ENCODE assay signal across 24 cellular contexts in genomic region chr5:133261993-133262392, GRCh38.
A peak's percentile ranks its signal among the peaks of the same experiment; 100 is the strongest.
DNase-seq lines count a peak whose midpoint lies in the region; ATAC-seq, FAIRE-seq and TF ChIP-seq lines count a peak whose summit lies in the region.
"Had no signal": no experiment of that assay in that cellular context is flagged by ENCODE, and none has a peak within 500 bp of the region (broad histone marks: within the 10 kb centered on the region; RNA-seq: fewer than 3 reads in every experiment).

No MANE protein-coding gene starts in this region.

- H3K9ac ChIP-seq in kidney (ENCODE audit: low read length in 2 of 2), result no peak overlapping the region

- H3K9me3 ChIP-seq in T-helper 17 cell (ENCODE audit: control insufficient read depth, low read length, poor library complexity, severe bottlenecking) (no peaks in the 10 kb centered on the region), hepatocyte (ENCODE audit: low read depth) (no peaks in the 10 kb centered on the region), kidney (ENCODE audit: control insufficient read depth in 1 of 2, low read length in 2 of 2) (no peaks in the 10 kb centered on the region), gastrocnemius medialis (no peaks in the 10 kb centered on the region)

- H3K36me3 ChIP-seq in GM23338 (ENCODE audit: insufficient read depth), result no peaks in the 10 kb centered on the region
- H3K36me3 ChIP-seq in hepatocyte (replicated peaks; ENCODE audit: insufficient read depth, low read depth), result no peaks in the 10 kb centered on the region
- no peaks in the 10 kb centered on the region for H3K36me3 ChIP-seq in kidney (ENCODE audit: control insufficient read depth in 1 of 2, insufficient read depth in 2 of 2, low read length in 2 of 2)
- no peaks in the 10 kb centered on the region for H3K36me3 ChIP-seq in gastrocnemius medialis

- no peak for TF ChIP-seq POLR2A in gastrocnemius medialis (IDR thresholded peaks at IDR 0.05)

- H2AFZ ChIP-seq in GM23338, result no peak overlapping the region
- H2AFZ ChIP-seq in hepatocyte, result no peak overlapping the region

- no peak for TF ChIP-seq CTCF in GM23338 (conservative IDR thresholded peaks at IDR 0.05; ENCODE audit: low read depth in 2 of 2)
- TF ChIP-seq CTCF in hepatocyte (IDR thresholded peaks at IDR 0.05; ENCODE audit: poor library complexity), result no peak
- TF ChIP-seq CTCF in progenitor cell of endocrine pancreas (IDR thresholded peaks at IDR 0.05; ENCODE audit: unreplicated experiment), result peak; percentile 52
- TF ChIP-seq CTCF in kidney (IDR thresholded peaks at IDR 0.05; ENCODE audit: borderline replicate concordance, extremely low read depth, insufficient read depth), result no peak
- TF ChIP-seq CTCF in gastrocnemius medialis (IDR thresholded peaks at IDR 0.05 in 4 of 5, conservative IDR thresholded peaks at IDR 0.05 in 1 of 5), result no peak

- DNase-seq in GM23338 (ENCODE audit: low spot score), result peak; percentile 30
- no peak for DNase-seq in T-helper 17 cell
- peak; percentile 58 for DNase-seq in hepatocyte (ENCODE audit: low spot score)
- peak; percentile 22 for DNase-seq in progenitor cell of endocrine pancreas (ENCODE audit: low spot score, unreplicated experiment)
- DNase-seq in kidney, result no peak
- DNase-seq in gastrocnemius medialis, result no peak
- no peak for DNase-seq in NCI-H1930 (lab: John Stamatoyannopoulos, UW)
- DNase-seq: CD8-positive, alpha-beta memory T cell; DMS 273 treated with DMSO at 0.1 percent for 48 hours; DMS79; EL; GF-D8; Karpas-422; NCI-H1092 treated with DMSO at 0.1 percent for 48 hours; NCI-H1436; NCI-H2029; NCI-H446; NCI-H524 treated with DMSO at 0.1 percent for 48 hours; NCI-H774; PC-3 had no signal

- no peaks in the 10 kb centered on the region for H3K27me3 ChIP-seq in GM23338 (ENCODE audit: insufficient read depth)
- H3K27me3 ChIP-seq in hepatocyte, result no peaks in the 10 kb centered on the region
- H3K27me3 ChIP-seq in gastrocnemius medialis, result no peaks in the 10 kb centered on the region

- H3K9me2 ChIP-seq in GM23338 (ENCODE audit: insufficient read depth) (no peaks in the 10 kb centered on the region), hepatocyte (replicated peaks; ENCODE audit: insufficient read depth) (no peaks in the 10 kb centered on the region)

- H3K27ac ChIP-seq in GM23338 (ENCODE audit: low read depth), result no peak overlapping the region
- no peak overlapping the region for H3K27ac ChIP-seq in hepatocyte
- no peak overlapping the region for H3K27ac ChIP-seq in kidney (ENCODE audit: low read depth in 2 of 2, low read length in 2 of 2)
- H3K27ac ChIP-seq in gastrocnemius medialis, result no peak overlapping the region

- H3K27ac Mint-ChIP-seq in GM23338 (no peak overlapping the region), T-helper 17 cell (peak overlapping the region; percentile 29), progenitor cell of endocrine pancreas (no peak overlapping the region)
- H3K27ac Mint-ChIP-seq: CD8-positive, alpha-beta memory T cell had no signal

- in situ Hi-C loops in gastrocnemius medialis (cut with MboI; ENCODE audit: low sequenced_read_pairs in 4 of 4), result no loop called here

- H4K20me1 ChIP-seq in GM23338 (replicated peaks; ENCODE audit: insufficient read depth), result no peaks in the 10 kb centered on the region
- no peaks in the 10 kb centered on the region for H4K20me1 ChIP-seq in hepatocyte (ENCODE audit: insufficient read depth, poor library complexity, severe bottlenecking)

- H3K4me1 Mint-ChIP-seq in GM23338 (peaks cover 21% of the 10 kb centered on the region), T-helper 17 cell (peaks cover 16% of the 10 kb centered on the region), progenitor cell of endocrine pancreas (ENCODE audit: low read depth) (peaks cover 11% of the 10 kb centered on the region)

- WGBS in hepatocyte (ENCODE audit: low lambda C conversion rate, missing lambda C conversion rate), result 54% methylated on average over 6 of the region's 6 CpGs

- no peak overlapping the region for H3K4me2 ChIP-seq in GM23338
- H3K4me2 ChIP-seq in hepatocyte, result no peak overlapping the region

- H3F3A ChIP-seq in GM23338 (replicated peaks; ENCODE audit: low read depth), result no peaks in the 10 kb centered on the region

- H3K36me3 Mint-ChIP-seq in GM23338 (ENCODE audit: low read depth) (no peaks in the 10 kb centered on the region), T-helper 17 cell (ENCODE audit: low read depth) (peaks cover 2% of the 10 kb centered on the region), progenitor cell of endocrine pancreas (ENCODE audit: insufficient read depth) (no peaks in the 10 kb centered on the region)
- H3K36me3 Mint-ChIP-seq: CD14-positive monocyte; CD8-positive, alpha-beta memory T cell had no signal

- intact Hi-C loops in kidney (cut with DNase I), result no loop called here
- intact Hi-C loops in gastrocnemius medialis (cut with DNase I; ENCODE audit: low total_unique reads), result no loop called here

- H3K9me3 Mint-ChIP-seq in GM23338 (no peaks in the 10 kb centered on the region; the same call in 2 of the 3 replicates), progenitor cell of endocrine pancreas (ENCODE audit: low read depth) (no peaks in the 10 kb centered on the region)
- H3K9me3 Mint-ChIP-seq: CD14-positive monocyte; CD8-positive, alpha-beta memory T cell had no signal

- ATAC-seq in GM23338 (peak; percentile 57), T-helper 17 cell (no peak), HG03196 (IDR thresholded peaks at IDR 0.05; ENCODE audit: unreplicated experiment) (no peak), gastrocnemius medialis (no peak)
- ATAC-seq: PC-3, SK-N-SH treated with all-trans-retinoic acid at 6 μM for 48 hours had no signal

- H3K79me2 ChIP-seq in GM23338 (replicated peaks; ENCODE audit: insufficient read depth), result no peaks in the 10 kb centered on the region
- H3K79me2 ChIP-seq in hepatocyte, result no peaks in the 10 kb centered on the region

- 0 out of 2 replicates have a peak, but pooled peaks cover 3% of the 10 kb centered on the region for H3K4me1 ChIP-seq in GM23338 (ENCODE audit: insufficient read depth)
- H3K4me1 ChIP-seq in hepatocyte (ENCODE audit: insufficient read depth), result no peaks in the 10 kb centered on the region
- H3K4me1 ChIP-seq in kidney (ENCODE audit: control insufficient read depth in 1 of 2, insufficient read depth in 1 of 2, low read depth in 1 of 2, low read length in 2 of 2), result peaks cover 8% of the 10 kb centered on the region in 2 donors
- peaks cover 18 to 21% of the 10 kb centered on the region in 2 donors for H3K4me1 ChIP-seq in gastrocnemius medialis

- no peak overlapping the region for H3K4me3 Mint-ChIP-seq in GM23338
- no peak overlapping the region for H3K4me3 Mint-ChIP-seq in T-helper 17 cell
- H3K4me3 Mint-ChIP-seq in progenitor cell of endocrine pancreas (ENCODE audit: low read depth), result no peak overlapping the region
- H3K4me3 Mint-ChIP-seq: CD14-positive monocyte; CD8-positive, alpha-beta memory T cell had no signal

- H3K27me3 Mint-ChIP-seq in GM23338 (ENCODE audit: insufficient read depth, low read depth, poor library complexity) (peaks cover 8% of the 10 kb centered on the region), T-helper 17 cell (peaks cover 20% of the 10 kb centered on the region), progenitor cell of endocrine pancreas (peaks cover 18% of the 10 kb centered on the region)

- FAIRE-seq in kidney (lab: Jason Lieb, UNC), result no peak
- FAIRE-seq: GM12891 had no signal

- H3K4me3 ChIP-seq in GM23338 (no peak overlapping the region), hepatocyte (no peak overlapping the region), kidney (ENCODE audit: low read length in 2 of 2) (no peak overlapping the region), gastrocnemius medialis (no peak overlapping the region)

TF ChIP-seq in GM23338, 12 proteins besides CTCF, POLR2A, EP300 and RAD21 (continues in another document):
- no peak for TF ChIP-seq CREB1 (CRISPR knock-in tag; IDR thresholded peaks at IDR 0.05; ENCODE audit: low read depth)
- no peak for TF ChIP-seq STAT1 (IDR thresholded peaks at IDR 0.05; ENCODE audit: unreplicated experiment)
- no peak for TF ChIP-seq POLR2AphosphoS5 (IDR thresholded peaks at IDR 0.05; ENCODE audit: low read depth)
- no peak for TF ChIP-seq EZH2 (IDR thresholded peaks at IDR 0.05; ENCODE audit: low read depth, unreplicated experiment)
- TF ChIP-seq ZNF331 (CRISPR knock-in tag; IDR thresholded peaks at IDR 0.05; ENCODE audit: low read depth), result no peak
- no peak for TF ChIP-seq NANOG (IDR thresholded peaks at IDR 0.05; ENCODE audit: borderline replicate concordance)
- TF ChIP-seq ETS1 (IDR thresholded peaks at IDR 0.05), result no peak
- TF ChIP-seq JUNB (IDR thresholded peaks at IDR 0.05; ENCODE audit: unreplicated experiment), result no peak
- no peak for TF ChIP-seq ZNF114 (CRISPR knock-in tag; IDR thresholded peaks at IDR 0.05)

Comparison
In these comparisons a context has a peak if more than half of its experiments do, and no peak if none do; other contexts are left out.
1. DNase-seq: peak in GM23338 (single experiment), hepatocyte (single experiment) and progenitor cell of endocrine pancreas (single experiment); none in T-helper 17 cell (0 of 3), kidney (single experiment), gastrocnemius medialis (0 of 2) and NCI-H1930 (0 of 2).